In genomic region chr1:90711696-90712095, GRCh38 we compare ENCODE assay signal across 26 cellular contexts. TPM values are rescaled to one million over a fixed set of nuclear protein-coding genes. Genes with fewer than 3 reads are reported as not detected.
DNase-seq lines count a peak whose midpoint lies in the region; ATAC-seq, FAIRE-seq and TF ChIP-seq lines count a peak whose summit lies in the region.
"Had no signal": no experiment of that assay in that cellular context is flagged by ENCODE, and none has a peak within 500 bp of the region (broad histone marks: within the 10 kb centered on the region; RNA-seq: fewer than 3 reads in every experiment).

No MANE protein-coding gene starts in this region.

- no peak overlapping the region for H2BK12ac ChIP-seq in H1 (ENCODE audit: low read depth, low read length)

- no peak for TF ChIP-seq CTCF in GM10266 (IDR thresholded peaks at IDR 0.05; ENCODE audit: control insufficient read depth, insufficient read depth, low read depth, missing control alignments)
- TF ChIP-seq CTCF in H1 (IDR thresholded peaks at IDR 0.05; ENCODE audit: control extremely low read depth in 1 of 3, insufficient read depth in 1 of 3, low read depth in 1 of 3, low read length in 3 of 3), result no peak
- no peak for TF ChIP-seq CTCF in lower leg skin (IDR thresholded peaks at IDR 0.05)

- no peak overlapping the region for H3K18ac ChIP-seq in H1 (ENCODE audit: extremely low read depth, low read length)

- no peak overlapping the region for H2BK15ac ChIP-seq in H1 (ENCODE audit: low read length)

- H2BK120ac ChIP-seq in H1 (replicated peaks; ENCODE audit: low read depth, low read length), result no peak overlapping the region

- peaks cover 99% of the 10 kb centered on the region for H3K27me3 ChIP-seq in H7 (ENCODE audit: control insufficient read depth, insufficient read depth, low read length)
- H3K27me3 ChIP-seq in H1 (replicated peaks in 1 of 4; ENCODE audit: control insufficient read depth in 3 of 4, extremely low read depth in 1 of 4, insufficient read depth in 3 of 4, low read length in 3 of 4), result peaks cover 92 to 100% (median 96%) of the 10 kb centered on the region in 4 experiments

- peak; percentile 57 for FAIRE-seq in H1 (lab: Jason Lieb, UNC)

- H2AK5ac ChIP-seq in H1 (ENCODE audit: low read depth, low read length), result no peak overlapping the region

- no peak overlapping the region for H4K5ac ChIP-seq in H1 (ENCODE audit: insufficient read length, low read depth, low read length)

- no peak overlapping the region for H3K14ac ChIP-seq in H1 (ENCODE audit: insufficient read length)

- H3K56ac ChIP-seq in H1 (replicated peaks; ENCODE audit: insufficient read length, low read depth, low read length), result no peak overlapping the region

- no peak for ATAC-seq in HG03135 (IDR thresholded peaks at IDR 0.05; ENCODE audit: unreplicated experiment)
- no peak for ATAC-seq in HG03378 (IDR thresholded peaks at IDR 0.05; ENCODE audit: unreplicated experiment)
- ATAC-seq: T-cell had no signal

- H3K4me1 ChIP-seq in H1 (replicated peaks in 1 of 4; ENCODE audit: control insufficient read depth in 3 of 4, insufficient read depth in 4 of 4, low read length in 3 of 4), result peaks cover 11 to 42% (median 23%) of the 10 kb centered on the region in 4 experiments
- H3K4me1 ChIP-seq: HAP-1 had no signal

- H3K79me1 ChIP-seq in H1 (ENCODE audit: low read depth, low read length), result no peaks in the 10 kb centered on the region

- H3K9me3 ChIP-seq in H1 (ENCODE audit: insufficient read depth in 2 of 2, low read depth in 1 of 2, low read length in 1 of 2), result no peaks in the 10 kb centered on the region
- H3K9me3 ChIP-seq: HAP-1 had no signal

- POLR2A ChIA-PET in H1 (lab: Charles Lee; ENCODE audit: partially characterized antibody), result interaction anchor here (1.1 kb wide), 1 partner anchor 15 kb away, joined by 4 read pairs; no protein-coding TSS in a partner anchor

- H3K4me3 ChIP-seq in H7 (ENCODE audit: insufficient read depth, low read depth, low read length) (no peak overlapping the region), H1 (ENCODE audit: extremely low read depth in 1 of 4, insufficient read depth in 2 of 4, low read depth in 3 of 4, low read length in 4 of 4) (peak overlapping the region in 1 of 4 experiments; percentile 26; a peak in 1 of 8 replicates), lower leg skin (ENCODE audit: low read depth, poor library complexity, severe bottlenecking) (no peak overlapping the region)
- H3K4me3 ChIP-seq: HAP-1 had no signal

- H3K9ac ChIP-seq in H1 (replicated peaks in 1 of 4; ENCODE audit: extremely low read depth in 1 of 4, low read depth in 3 of 4, low read length in 3 of 4), result no peak overlapping the region

- TF ChIP-seq EP300 in H1 (IDR thresholded peaks at IDR 0.05; ENCODE audit: borderline replicate concordance in 1 of 2, low read depth in 2 of 2, low read length in 2 of 2), result no peak

- no peak overlapping the region for H3K23ac ChIP-seq in H1 (ENCODE audit: insufficient read length)

- no peak overlapping the region for H2BK20ac ChIP-seq in H1 (ENCODE audit: low read length)

- H4K8ac ChIP-seq in H1 (ENCODE audit: extremely low read depth, insufficient read depth, low read length), result no peak overlapping the region

- no peak overlapping the region for H2BK5ac ChIP-seq in H1 (ENCODE audit: low read depth, low read length)

- H3K23me2 ChIP-seq in H1 (ENCODE audit: low read depth, low read length), result peaks cover 3% of the 10 kb centered on the region; the same call in 1 of the 2 replicates

- H2AFZ ChIP-seq in H1 (ENCODE audit: low read length), result no peak overlapping the region

- no peak for TF ChIP-seq POLR2A in H1 (IDR thresholded peaks at IDR 0.05; ENCODE audit: control extremely low read depth in 1 of 2, low read depth in 2 of 2, low read length in 2 of 2)
- TF ChIP-seq POLR2A in lower leg skin (IDR thresholded peaks at IDR 0.05), result no peak

- no peak overlapping the region for H4K91ac ChIP-seq in H1 (replicated peaks; ENCODE audit: insufficient read length, low read length)

- peak overlapping the region in 1 of 2 experiments; percentile 53; a peak in 1 of 4 replicates for H3K4me2 ChIP-seq in H1 (ENCODE audit: insufficient read depth in 1 of 2, low read depth in 2 of 2, low read length in 2 of 2)

- H3K4ac ChIP-seq in H1 (replicated peaks; ENCODE audit: insufficient read length, low read depth, low read length), result no peak overlapping the region

- H3K79me2 ChIP-seq in H1 (ENCODE audit: control insufficient read depth in 1 of 2, insufficient read depth in 2 of 2, low read length in 2 of 2), result no peaks in the 10 kb centered on the region

- no peak overlapping the region for H3K27ac ChIP-seq in H1 (ENCODE audit: low read depth, low read length)
- H3K27ac ChIP-seq: RWPE1 had no signal

- TF ChIP-seq RAD21 in H1 (IDR thresholded peaks at IDR 0.05 in 1 of 2, conservative IDR thresholded peaks at IDR 0.05 in 1 of 2; ENCODE audit: low read depth in 2 of 2, low read length in 2 of 2), result no peak

- CTCF ChIA-PET in H1 (lab: Charles Lee; ENCODE audit: partially characterized antibody), result interaction anchor here (1.0 to 8.7 kb wide), 6 partner anchors 9 to 454 kb away, joined by 3 to 122 read pairs (median 7); no protein-coding TSS in a partner anchor

- intact Hi-C loops in lower leg skin (cut with DNase I; ENCODE audit: low total_unique reads), result no loop called here

- H4K20me1 ChIP-seq in H1 (replicated peaks in 1 of 2; ENCODE audit: control insufficient read depth in 1 of 2, insufficient read depth in 2 of 2, low read length in 2 of 2), result peaks cover 25 to 40% of the 10 kb centered on the region in 2 experiments

- no peaks in the 10 kb centered on the region for H3K36me3 ChIP-seq in H7 (replicated peaks; ENCODE audit: control insufficient read depth, insufficient read depth, low read length)
- H3K36me3 ChIP-seq in H1 (ENCODE audit: control insufficient read depth in 2 of 4, insufficient read depth in 4 of 4, low read length in 3 of 4), result peaks cover 0 to under 1% (median 0%) of the 10 kb centered on the region in 4 experiments; a peak in 1 of 8 replicates
- H3K36me3 ChIP-seq: HAP-1 had no signal

- DNase-seq in GM10266 (ENCODE audit: extremely low spot score), result peak; percentile 27
- peak; percentile 55 for DNase-seq in H7
- DNase-seq in H1 (ENCODE audit: low read depth in 1 of 2, low spot score in 2 of 2), result no peak
- DNase-seq in retina, result peak; percentile 19
- DNase-seq in hippocampal formation (lab: John Stamatoyannopoulos, UW), result no peak
- DNase-seq in lower leg skin (ENCODE audit: low spot score in 2 of 2), result no peak
- DNase-seq: Calu3, DMS79 treated with DMSO at 0.1 percent for 48 hours, HFFc6, KBM-7, MV-4-11, NCI-H1417 treated with DMSO at 0.1 percent for 48 hours, NCI-H1694 treated with DMSO at 0.1 percent for 48 hours, NCI-H2081, NCI-H2171 treated with DMSO at 0.1 percent for 48 hours, NCI-H345, NCI-H524 treated with DMSO at 0.1 percent for 48 hours, SHP77, T-cell had no signal

- WGBS in H1 (ENCODE audit: extremely low coverage in 1 of 2, insufficient coverage in 1 of 2, insufficient read length in 1 of 2, insufficient replicate concordance in 2 of 2, low coverage in 1 of 2, low lambda C conversion rate in 2 of 2, missing lambda C conversion rate in 1 of 2), 2 experiments, result 8% methylated on average over 3 of the region's 5 CpGs; no CpG with 5 or more reads in 1 of the 2 experiments
- WGBS in lower leg skin, 2 donors, result 5 to 16% methylated on average over 5 of the region's 5 CpGs

TF ChIP-seq in H1, 55 proteins besides CTCF, POLR2A, EP300 and RAD21:
- TF ChIP-seq CBX8 (IDR thresholded peaks at IDR 0.05; ENCODE audit: borderline replicate concordance, low read depth, low read length) (peak; percentile 15; the same call in 1 of the 2 replicates), ATF2 (IDR thresholded peaks at IDR 0.05; ENCODE audit: low read length) (no peak), RXRA (IDR thresholded peaks at IDR 0.05; ENCODE audit: insufficient read depth, low read depth, low read length) (no peak), ZNF274 (IDR thresholded peaks at IDR 0.05; ENCODE audit: borderline replicate concordance, extremely low read depth, low read length) (no peak)

RNA-seq across cellular contexts. Expression of gene BARHL2, which starts 5.4 kb away (rescaled TPM):
- not detected in 2 replicates for total RNA-seq in H7 (2014; rRNA removed; shearing (Covaris generic))
- total RNA-seq in H1 (2021; fragmentation: NEBNext Ultra II Directional; extraction: Animal tissue kit (Norgen Biotek cat#: 25700)), result 0.15 TPM in 2 replicates
- not detected in 2 replicates for polyA plus RNA-seq in H1 (2011; rRNA removed)
- not detected for polyA plus RNA-seq in H1 (2011; cell fraction: cytosol; rRNA removed)
- polyA plus RNA-seq in H1 (2011; cell fraction: nucleus; rRNA removed), result not detected
- polyA plus RNA-seq in H1 (2012, experiment 1 of 2), result not detected in 4 replicates
- polyA plus RNA-seq in H1 (2012, experiment 2 of 2), result not detected
- polyA plus RNA-seq in H1 (2013, experiment 1 of 2), result 0.02 TPM
- polyA plus RNA-seq in H1 (2013, experiment 2 of 2), result 0.04 TPM
- polyA minus RNA-seq in H1 (2011; rRNA and poly(A)+ RNA removed), result not detected in 2 replicates
- polyA minus RNA-seq in H1 (2011; cell fraction: cytosol; rRNA and poly(A)+ RNA removed), result not detected
- not detected for polyA minus RNA-seq in H1 (2011; cell fraction: nucleus; rRNA and poly(A)+ RNA removed)
- total RNA-seq in lower leg skin, result not detected
- total RNA-seq: Calu3, HFFc6, LHCN-M2, MCF 10A, T-cell had no signal
- polyA plus RNA-seq: BJ had no signal

Comparison
In these comparisons a context has a peak if more than half of its experiments do, and no peak if none do; other contexts are left out.
1. DNase-seq: peak in GM10266 (single experiment), H7 (single experiment) and retina (single experiment); none in H1 (0 of 2), hippocampal formation (0 of 2) and lower leg skin (0 of 2).